13 cellular contexts compared by ENCODE assay signal in genomic region chr9:77176106-77176505, GRCh38. TPM values are rescaled to one million over a fixed set of nuclear protein-coding genes. Genes with fewer than 3 reads are reported as not detected.
DNase-seq lines count a peak whose midpoint lies in the region; ATAC-seq and TF ChIP-seq lines count a peak whose summit lies in the region.
"Had no signal": no experiment of that assay in that cellular context is flagged by ENCODE, and none has a peak within 500 bp of the region (broad histone marks: within the 10 kb centered on the region; RNA-seq: fewer than 3 reads in every experiment).

No MANE protein-coding gene starts in this region.

- 53% methylated on average over 4 of the region's 4 CpGs for WGBS in right cardiac atrium

- H3K4me1 Mint-ChIP-seq in immature natural killer cell = peaks cover 23 to 28% of the 10 kb centered on the region in 2 donors
- peaks cover 15% of the 10 kb centered on the region for H3K4me1 Mint-ChIP-seq in type B pancreatic cell (ENCODE audit: unreplicated experiment)

- H3K4me3 ChIP-seq in right cardiac atrium (ENCODE audit: low read length) = no peak overlapping the region

- no peak for ATAC-seq in right cardiac atrium

- H3K27me3 Mint-ChIP-seq in immature natural killer cell (ENCODE audit: low read depth in 3 of 3) (peaks cover 2 to 11% (median 4%) of the 10 kb centered on the region in 3 donors), type B pancreatic cell (peaks cover 6% of the 10 kb centered on the region)

- H3K9me3 Mint-ChIP-seq in immature natural killer cell (no peaks in the 10 kb centered on the region), type B pancreatic cell (no peaks in the 10 kb centered on the region)

- H3K4me3 Mint-ChIP-seq in immature natural killer cell (peak overlapping the region; percentile 90 to 98 (median 95)), type B pancreatic cell (peak overlapping the region; percentile 29)

- no peaks in the 10 kb centered on the region for H3K9me3 ChIP-seq in right cardiac atrium (ENCODE audit: control insufficient read depth, low read length)
- H3K9me3 ChIP-seq: MG63, thyroid gland had no signal

- H3K36me3 Mint-ChIP-seq in immature natural killer cell (no peaks in the 10 kb centered on the region), type B pancreatic cell (no peaks in the 10 kb centered on the region)

- TF ChIP-seq CTCF in VCaP (conservative IDR thresholded peaks at IDR 0.05) (no peak), type B pancreatic cell (conservative IDR thresholded peaks at IDR 0.05) (no peak)

- H3K27ac Mint-ChIP-seq in immature natural killer cell = peak overlapping the region in 4 of 6 donors; percentile 8 to 30 (median 22)
- H3K27ac Mint-ChIP-seq in type B pancreatic cell = no peak overlapping the region

- no peak for DNase-seq in right cardiac atrium
- no peak for DNase-seq in cardiac septum (ENCODE audit: low spot score)
- DNase-seq in immature natural killer cell = no peak
- DNase-seq in type B pancreatic cell (ENCODE audit: extremely low spot score, unreplicated experiment) = no peak
- no peak for DNase-seq in NCI-H2081 (lab: John Stamatoyannopoulos, UW)
- no peak for DNase-seq in cerebellar nuclear complex (lab: John Stamatoyannopoulos, UW)
- DNase-seq in AML-193 (lab: John Stamatoyannopoulos, UW) = no peak
- DNase-seq: activated CD4-positive, alpha-beta T cell treated with anti-CD3 and anti-CD28 coated beads for 1 hour; MG63; NCI-H2171; thyroid gland had no signal

- H3K27me3 ChIP-seq in right cardiac atrium (ENCODE audit: control insufficient read depth, insufficient read depth) = no peaks in the 10 kb centered on the region
- H3K27me3 ChIP-seq: dorsolateral prefrontal cortex, MG63, thyroid gland had no signal

- intact Hi-C loops in right cardiac atrium (cut with DNase I) (loop anchor here in 1 of 4 donors (10.0 kb wide), 1 partner anchor 49 kb away; no protein-coding TSS in a partner anchor), cardiac septum (cut with DNase I) (loop anchor here (5.0 kb wide), 1 partner anchor 856 kb away; the partner anchor contains the start of gene GNAQ)

- peaks cover 2% of the 10 kb centered on the region for H3K4me1 ChIP-seq in right cardiac atrium (ENCODE audit: control insufficient read depth, insufficient read depth, low read length)

- H3K27ac ChIP-seq in right cardiac atrium (ENCODE audit: low read length) = peak overlapping the region; percentile 31
- H3K27ac ChIP-seq in VCaP = peak overlapping the region; percentile 96; the same call in 1 of the 2 replicates

RNA-seq across cellular contexts. Expression of gene VPS13A, which starts 1.2 kb away (rescaled TPM):
- total RNA-seq in right cardiac atrium (10 to 100 TPM; 39.8 to 47.2 (median 44.5) TPM), cardiac septum (50.2 TPM), type B pancreatic cell (ENCODE audit: low replicate concordance) (30.5 and 41.3 TPM in 2 replicates)
- polyA plus RNA-seq in right cardiac atrium (18.7 TPM), immature natural killer cell (1 to 10 TPM; 2.0 to 5.6 (median 4.5) TPM)
